8 cellular contexts compared by ENCODE assay signal in genomic region chr22:43953988-43954771, GRCh38. TPM values are rescaled to one million over a fixed set of nuclear protein-coding genes. Genes with fewer than 3 reads are reported as not detected.
DNase-seq lines count a peak whose midpoint lies in the region; ATAC-seq, FAIRE-seq and TF ChIP-seq lines count a peak whose summit lies in the region.

No MANE protein-coding gene starts in this region.

- no peaks in the 10 kb centered on the region for H3K27me3 Mint-ChIP-seq in activated CD4-positive, alpha-beta memory T cell treated with anti-CD3 and anti-CD28 coated beads, Interleukin-2, amount 10 ng/mL, durations not matched to agents 7 days and 5 days

- no peaks in the 10 kb centered on the region for H3K9me3 Mint-ChIP-seq in activated CD4-positive, alpha-beta memory T cell treated with anti-CD3 and anti-CD28 coated beads, Interleukin-2, amount 10 ng/mL, durations not matched to agents 7 days and 5 days

- no peaks in the 10 kb centered on the region for H3K27me3 ChIP-seq in cardiac muscle cell
- no peaks in the 10 kb centered on the region for H3K27me3 ChIP-seq in upper lobe of left lung

- intact Hi-C loops in cardiac septum (cut with DNase I) (no loop called here), kidney (cut with DNase I) (no loop called here)

- FAIRE-seq in kidney (lab: Jason Lieb, UNC) = no peak

- peaks cover 33% of the 10 kb centered on the region for H3K4me1 Mint-ChIP-seq in activated CD4-positive, alpha-beta memory T cell treated with anti-CD3 and anti-CD28 coated beads, Interleukin-2, amount 10 ng/mL, durations not matched to agents 7 days and 5 days

- WGBS in upper lobe of left lung, 2 donors = 38 to 39% methylated on average over 7 of the region's 7 CpGs

- H3K36me3 Mint-ChIP-seq in activated CD4-positive, alpha-beta memory T cell treated with anti-CD3 and anti-CD28 coated beads, Interleukin-2, amount 10 ng/mL, durations not matched to agents 7 days and 5 days (ENCODE audit: low read depth) = peaks cover 4% of the 10 kb centered on the region

- H3K27ac ChIP-seq in cardiac muscle cell (no peak overlapping the region), kidney (ENCODE audit: low read depth in 2 of 2, low read length in 2 of 2) (no peak overlapping the region), upper lobe of left lung (peak overlapping the region in 1 of 4 donors; percentile 85)

- DNase-seq in cardiac muscle cell (ENCODE audit: low read depth in 1 of 2, low spot score in 1 of 2) (no peak), cardiac septum (ENCODE audit: low spot score) (no peak), kidney (no peak), upper lobe of left lung (no peak), HuH-7.5 (ENCODE audit: low spot score) (no peak)
- DNase-seq in activated CD4-positive, alpha-beta memory T cell treated with anti-CD3 and anti-CD28 coated beads, Interleukin-2, amount 10 ng/mL, durations not matched to agents 7 days and 5 days = no peak

- TF ChIP-seq POLR2A in upper lobe of left lung (IDR thresholded peaks at IDR 0.05) = no peak

- ATAC-seq in upper lobe of left lung (ENCODE audit: low FRiP score in 2 of 2) (no peak), GM18858 (IDR thresholded peaks at IDR 0.05; ENCODE audit: unreplicated experiment) (no peak), GM18907 (IDR thresholded peaks at IDR 0.05; ENCODE audit: unreplicated experiment) (no peak)

- TF ChIP-seq EP300 in upper lobe of left lung (IDR thresholded peaks at IDR 0.05) = no peak

- no peak overlapping the region for H3K9ac ChIP-seq in kidney (ENCODE audit: low read length in 2 of 2)

- TF ChIP-seq CTCF in cardiac muscle cell (IDR thresholded peaks at IDR 0.05; ENCODE audit: low read depth, low read length) (no peak), kidney (IDR thresholded peaks at IDR 0.05; ENCODE audit: borderline replicate concordance, extremely low read depth, insufficient read depth) (no peak), upper lobe of left lung (IDR thresholded peaks at IDR 0.05) (no peak)

- H3K36me3 ChIP-seq in cardiac muscle cell (no peaks in the 10 kb centered on the region), kidney (ENCODE audit: control insufficient read depth in 1 of 2, insufficient read depth in 2 of 2, low read length in 2 of 2) (no peaks in the 10 kb centered on the region), upper lobe of left lung (no peaks in the 10 kb centered on the region)

- CTCF ChIA-PET in activated CD4-positive, alpha-beta memory T cell treated with anti-CD3 and anti-CD28 coated beads, Interleukin-2, amount 10 ng/mL, durations not matched to agents 7 days and 5 days (lab: Charles Lee) = interaction anchor here (0.9 to 2.1 kb wide), 4 partner anchors 9 to 71 kb away, joined by 3 to 14 read pairs (median 7); no protein-coding TSS in a partner anchor

- no peaks in the 10 kb centered on the region for H3K9me3 ChIP-seq in cardiac muscle cell (ENCODE audit: low read depth)
- no peaks in the 10 kb centered on the region for H3K9me3 ChIP-seq in kidney (ENCODE audit: control insufficient read depth in 1 of 2, low read length in 2 of 2)
- H3K9me3 ChIP-seq in upper lobe of left lung = no peaks in the 10 kb centered on the region

- peak overlapping the region; percentile 55 for H3K4me3 ChIP-seq in cardiac muscle cell
- peak overlapping the region; percentile 84 to 89 for H3K4me3 ChIP-seq in kidney (ENCODE audit: low read length in 2 of 2)
- peak overlapping the region in 3 of 4 donors; percentile 87 to 98 (median 93) for H3K4me3 ChIP-seq in upper lobe of left lung

- POLR2A ChIA-PET in activated CD4-positive, alpha-beta memory T cell treated with anti-CD3 and anti-CD28 coated beads, Interleukin-2, amount 10 ng/mL, durations not matched to agents 7 days and 5 days (lab: Charles Lee) = interaction anchor here (0.9 to 2.0 kb wide), 9 partner anchors 8 to 731 kb away, joined by 3 to 20 read pairs (median 5); partner anchors contain the start of gene PARVG

- H3K27ac Mint-ChIP-seq in activated CD4-positive, alpha-beta memory T cell treated with anti-CD3 and anti-CD28 coated beads, Interleukin-2, amount 10 ng/mL, durations not matched to agents 7 days and 5 days = peak overlapping the region; percentile 81

- H3K4me1 ChIP-seq in cardiac muscle cell (ENCODE audit: low read depth) = peaks cover 10% of the 10 kb centered on the region
- H3K4me1 ChIP-seq in kidney (ENCODE audit: control insufficient read depth in 1 of 2, insufficient read depth in 1 of 2, low read depth in 1 of 2, low read length in 2 of 2) = peaks cover 7 to 12% of the 10 kb centered on the region in 2 donors
- H3K4me1 ChIP-seq in upper lobe of left lung = peaks cover 27 to 38% (median 28%) of the 10 kb centered on the region in 4 donors

- H3K4me3 Mint-ChIP-seq in activated CD4-positive, alpha-beta memory T cell treated with anti-CD3 and anti-CD28 coated beads, Interleukin-2, amount 10 ng/mL, durations not matched to agents 7 days and 5 days = peak overlapping the region; percentile 91

RNA-seq across cellular contexts. Expression of gene SAMM50, which starts 1.1 kb away (rescaled TPM):
- total RNA-seq in cardiac muscle cell (56.8 and 65.4 TPM in 2 replicates), cardiac septum (51.0 TPM), kidney (34.9 TPM), upper lobe of left lung (10 to 100 TPM; 17.8 to 34.7 (median 25.0) TPM)
- polyA plus RNA-seq in cardiac muscle cell (92.0 and 116 TPM in 2 replicates), kidney (ENCODE audit: insufficient read depth, low read depth, low replicate concordance) (57.0 TPM)
- 10 to 100 TPM; 41.9 to 42.4 TPM for total RNA-seq in activated CD4-positive, alpha-beta memory T cell treated with anti-CD3 and anti-CD28 coated beads, Interleukin-2, amount 10 ng/mL, durations not matched to agents 7 days and 5 days

RNA-seq across cellular contexts. Expression of gene PNPLA3, which starts 30.6 kb away (rescaled TPM):
- total RNA-seq in cardiac muscle cell (2.1 and 2.3 TPM in 2 replicates), cardiac septum (0.32 TPM), kidney (0.54 TPM), upper lobe of left lung (1 to 10 TPM in 4 of 6 donors, under 1 TPM in 2; 0.59 to 6.3 (median 4.5) TPM)
- polyA plus RNA-seq in cardiac muscle cell (2.3 and 2.4 TPM in 2 replicates), kidney (ENCODE audit: insufficient read depth, low read depth, low replicate concordance) (1.2 TPM)
- total RNA-seq in activated CD4-positive, alpha-beta memory T cell treated with anti-CD3 and anti-CD28 coated beads, Interleukin-2, amount 10 ng/mL, durations not matched to agents 7 days and 5 days = under 1 TPM in 1 of 2 experiments, not detected in 1; 0.08 TPM
